In genomic region chr20:48723308-48724264, GRCh38 we compare ENCODE assay signal across 8 cellular contexts.
DNase-seq lines count a peak whose midpoint lies in the region; ATAC-seq and TF ChIP-seq lines count a peak whose summit lies in the region.

No MANE protein-coding gene starts in this region.

- 65% methylated on average over 29 of the region's 29 CpGs for WGBS in esophagus muscularis mucosa

- peak overlapping the region; percentile 85 for H3K27ac Mint-ChIP-seq in neural crest cell (ENCODE audit: unreplicated experiment)

- H3K4me3 Mint-ChIP-seq in neural crest cell = no peak overlapping the region

- peaks cover 7% of the 10 kb centered on the region; the same call in 1 of the 2 replicates for H3K9me3 ChIP-seq in BLaER1
- no peaks in the 10 kb centered on the region for H3K9me3 ChIP-seq in Peyer's patch
- peaks cover 0 to 9% (median 0%) of the 10 kb centered on the region in 4 donors for H3K9me3 ChIP-seq in esophagus muscularis mucosa

- H3K4me2 ChIP-seq in BLaER1 = peak overlapping the region; percentile 87

- ATAC-seq in GM19324 (IDR thresholded peaks at IDR 0.05; ENCODE audit: low FRiP score, unreplicated experiment) (no peak), GM19397 (IDR thresholded peaks at IDR 0.05; ENCODE audit: unreplicated experiment) (no peak), GM18861 (IDR thresholded peaks at IDR 0.05; ENCODE audit: unreplicated experiment) (no peak)

- H3K9ac ChIP-seq in BLaER1 = peak overlapping the region; percentile 69

- H3K27me3 Mint-ChIP-seq in neural crest cell (ENCODE audit: low read depth) = no peaks in the 10 kb centered on the region

- H3K36me3 ChIP-seq in BLaER1 = no peaks in the 10 kb centered on the region
- no peaks in the 10 kb centered on the region for H3K36me3 ChIP-seq in Peyer's patch
- peaks cover 0 to 18% (median 3%) of the 10 kb centered on the region in 4 donors for H3K36me3 ChIP-seq in esophagus muscularis mucosa

- H3K27ac ChIP-seq in BLaER1 = peak overlapping the region; percentile 85
- H3K27ac ChIP-seq in Peyer's patch = peak overlapping the region; percentile 62 to 82 (median 70)
- peak overlapping the region; percentile 60 to 74 (median 64) for H3K27ac ChIP-seq in esophagus muscularis mucosa (replicated peaks in 1 of 4)

- no peaks in the 10 kb centered on the region for H3K9me3 Mint-ChIP-seq in neural crest cell

- no peak for TF ChIP-seq CTCF in Peyer's patch (IDR thresholded peaks at IDR 0.05)
- TF ChIP-seq CTCF in esophagus muscularis mucosa (IDR thresholded peaks at IDR 0.05) = no peak
- TF ChIP-seq CTCF in neural crest cell (conservative IDR thresholded peaks at IDR 0.05) = no peak

- DNase-seq in Peyer's patch (peak in 2 of 3 donors; percentile 59 to 68), esophagus muscularis mucosa (ENCODE audit: extremely low spot score) (no peak), neural crest cell (ENCODE audit: low read depth, low spot score) (no peak)
- no peak for DNase-seq in stimulated activated CD4-positive, alpha-beta T cell treated with anti-CD3 and anti-CD28 coated beads, Interleukin-2, amount 100 ng/mL, for 24 hours

- peaks cover 89% of the 10 kb centered on the region for H3K4me1 Mint-ChIP-seq in neural crest cell

- peaks cover 30% of the 10 kb centered on the region for H3K36me3 Mint-ChIP-seq in neural crest cell (ENCODE audit: low read depth)

- H4K20me1 ChIP-seq in BLaER1 = no peaks in the 10 kb centered on the region

- H3K4me3 ChIP-seq in BLaER1 (peak overlapping the region; percentile 11; the same call in 1 of the 2 replicates), Peyer's patch (no peak overlapping the region), esophagus muscularis mucosa (no peak overlapping the region)

- no peaks in the 10 kb centered on the region for H3K27me3 ChIP-seq in BLaER1
- no peaks in the 10 kb centered on the region for H3K27me3 ChIP-seq in Peyer's patch
- H3K27me3 ChIP-seq in esophagus muscularis mucosa = no peaks in the 10 kb centered on the region

- TF ChIP-seq EP300 in esophagus muscularis mucosa (IDR thresholded peaks at IDR 0.05) = no peak

- intact Hi-C loops in esophagus muscularis mucosa (cut with DNase I) = no loop called here

- TF ChIP-seq POLR2A in Peyer's patch (IDR thresholded peaks at IDR 0.05) (no peak), esophagus muscularis mucosa (IDR thresholded peaks at IDR 0.05; ENCODE audit: low read depth) (no peak)

- H3K4me1 ChIP-seq in BLaER1 = peaks cover 89% of the 10 kb centered on the region
- peaks cover 0 to 50% (median 32%) of the 10 kb centered on the region in 4 donors for H3K4me1 ChIP-seq in Peyer's patch
- H3K4me1 ChIP-seq in esophagus muscularis mucosa = peaks cover 12 to 59% (median 50%) of the 10 kb centered on the region in 4 donors

Comparison
In these comparisons a context has a peak if more than half of its experiments do, and no peak if none do; other contexts are left out.
1. DNase-seq: peak in Peyer's patch (2 of 3); none in esophagus muscularis mucosa (single experiment), neural crest cell (single experiment) and stimulated activated CD4-positive, alpha-beta T cell treated with anti-CD3 and anti-CD28 coated beads, Interleukin-2, amount 100 ng/mL, for 24 hours (0 of 2).
2. Peak in every context shown above with its lines, with median percentiles within 50 percentile points of each other: H3K27ac ChIP-seq.